8 cellular contexts compared by ENCODE assay signal in the genomic region with DNA sequence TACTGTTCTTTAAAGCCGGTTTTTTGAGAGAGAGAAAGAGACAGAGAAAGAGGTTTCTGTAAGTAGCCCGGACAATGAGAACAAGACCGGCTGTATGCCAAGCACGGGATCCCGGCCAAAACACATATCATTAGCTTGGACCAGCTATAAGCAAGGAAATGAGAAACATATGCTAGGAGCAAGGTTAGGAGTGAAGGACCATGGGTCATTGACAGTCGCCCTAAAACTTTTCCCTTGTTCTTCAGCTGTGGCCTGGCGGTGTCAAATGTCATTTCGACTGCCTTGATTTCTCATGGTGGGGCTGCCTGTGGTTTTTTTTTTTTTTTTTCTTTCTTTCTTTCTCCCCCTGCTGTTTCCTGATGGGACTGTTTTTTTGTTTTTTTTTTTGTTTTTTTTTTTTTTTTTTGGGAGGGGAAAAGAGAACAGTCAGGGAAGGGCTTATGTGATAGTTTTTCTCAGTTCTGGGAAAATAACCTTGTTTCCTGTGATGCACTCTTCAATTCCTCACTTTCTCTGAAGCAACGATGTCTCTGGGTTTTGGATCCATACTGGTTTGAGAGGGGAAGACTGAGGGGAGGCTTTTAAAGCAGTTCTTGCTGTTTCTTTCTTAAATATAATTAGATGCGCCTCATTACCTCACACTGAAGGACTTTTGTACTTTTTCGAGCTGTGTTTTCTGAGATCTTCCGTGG.
A peak's percentile ranks its signal among the peaks of the same experiment; 100 is the strongest.
DNase-seq lines count a peak whose midpoint lies in the region; ATAC-seq and TF ChIP-seq lines count a peak whose summit lies in the region.

No MANE protein-coding gene starts in this region.

- in situ Hi-C loops in T47D (cut with HindIII; ENCODE audit: low pct_unique_long_range_greater_than_20kb, low sequenced_read_pairs) (no loop called here), transverse colon (cut with MboI; ENCODE audit: low pct_ligation_motif_present in 1 of 4, low pct_unique_long_range_greater_than_20kb in 1 of 4, low sequenced_read_pairs in 3 of 4) (loop anchor here in 1 of 4 donors (5.0 kb wide), 1 partner anchor 105 kb away; no protein-coding TSS in a partner anchor)

- H3K4me3 ChIP-seq in AG09309 (ENCODE audit: control insufficient read depth, low read depth, low read length), result no peak overlapping the region
- no peak overlapping the region for H3K4me3 ChIP-seq in left lung
- H3K4me3 ChIP-seq in transverse colon, result no peak overlapping the region

- H3K9me3 ChIP-seq in left lung (no peaks in the 10 kb centered on the region), transverse colon (no peaks in the 10 kb centered on the region)

- no peak for TF ChIP-seq POLR2A in transverse colon (IDR thresholded peaks at IDR 0.05)

- WGBS in transverse colon (ENCODE audit: low coverage in 1 of 2), 2 donors, result 21 to 36% methylated on average over 8 to 12 of the region's 12 CpGs

- H3K27me3 ChIP-seq in left lung (no peaks in the 10 kb centered on the region), transverse colon (no peaks in the 10 kb centered on the region)

- H3K4me1 ChIP-seq in left lung (peaks cover 4 to 25% of the 10 kb centered on the region in 2 donors), transverse colon (peaks cover 0 to 32% (median 26%) of the 10 kb centered on the region in 4 donors)

- peak overlapping the region; percentile 55 to 75 for H3K27ac ChIP-seq in left lung
- peak overlapping the region; percentile 49 to 72 (median 63) for H3K27ac ChIP-seq in transverse colon

- intact Hi-C loops in left lung (cut with DNase I) (no loop called here), transverse colon (cut with DNase I; ENCODE audit: low total_unique reads) (loop anchor here (10.0 kb wide), 1 partner anchor 328 kb away; no protein-coding TSS in a partner anchor)

- H3K36me3 ChIP-seq in left lung, result no peaks in the 10 kb centered on the region
- no peaks in the 10 kb centered on the region for H3K36me3 ChIP-seq in transverse colon

- TF ChIP-seq CTCF in AG09309 (IDR thresholded peaks at IDR 0.05; ENCODE audit: control insufficient read depth, insufficient read depth, low read depth, low read length, missing control alignments), result peak; percentile 41
- TF ChIP-seq CTCF in left lung (IDR thresholded peaks at IDR 0.05), result peak; percentile 11 to 14
- TF ChIP-seq CTCF in transverse colon (IDR thresholded peaks at IDR 0.05), result peak; percentile 26 to 54 (median 35)

- TF ChIP-seq EP300 in transverse colon (IDR thresholded peaks at IDR 0.05; ENCODE audit: low read depth), result no peak

- ATAC-seq in left lung, result peak; percentile 74
- no peak for ATAC-seq in GM18502 (IDR thresholded peaks at IDR 0.05; ENCODE audit: poor library complexity, unreplicated experiment)

- DNase-seq in AG09309 (ENCODE audit: low read depth) (peak; percentile 76), NCI-H1105 (lab: John Stamatoyannopoulos, UW) (peak; percentile 59), T47D (ENCODE audit: low read depth in 1 of 2, low spot score in 1 of 2) (peak; percentile 75 to 84), left lung (peak in 1 of 2 donors; percentile 74), transverse colon (peak; percentile 86), SKM-1 (lab: John Stamatoyannopoulos, UW; ENCODE audit: unreplicated experiment) (no peak), AML-193 (lab: John Stamatoyannopoulos, UW) (no peak)

Comparison
In these comparisons a context has a peak if more than half of its experiments do, and no peak if none do; other contexts are left out.
1. DNase-seq: peak in AG09309 (single experiment), NCI-H1105 (single experiment), T47D (2 of 2) and transverse colon (single experiment); none in SKM-1 (single experiment) and AML-193 (0 of 2).
2. Peak in every context shown above with its lines, with median percentiles within 50 percentile points of each other: CTCF ChIP-seq.